8 cellular contexts compared by ENCODE assay signal in genomic region chr10:79445217-79445707, GRCh38. TPM values are rescaled to one million over a fixed set of nuclear protein-coding genes. Genes with fewer than 3 reads are reported as not detected.
DNase-seq lines count a peak whose midpoint lies in the region; ATAC-seq and TF ChIP-seq lines count a peak whose summit lies in the region.

ZCCHC24 (minus strand) TSS chr10:79445624; CDS start chr10:79445440, 184 bp downstream.

- H3K79me2 ChIP-seq in HCT116 (ENCODE audit: insufficient read depth, low read length): no peaks in the 10 kb centered on the region; the same call in 1 of the 2 replicates
- H3K79me2 ChIP-seq in smooth muscle cell (ENCODE audit: low read depth): peaks cover 50% of the 10 kb centered on the region

- no peaks in the 10 kb centered on the region for H3K9me2 ChIP-seq in HCT116 (ENCODE audit: insufficient read depth)

- H3K27ac ChIP-seq in HCT116 (ENCODE audit: low read depth, low read length): peak within 1 kb of the TSS; percentile 50; the same call in 1 of the 2 replicates
- H3K27ac ChIP-seq in smooth muscle cell (ENCODE audit: low read depth): peak within 1 kb of the TSS; percentile 77

- H4K20me1 ChIP-seq in HCT116 (ENCODE audit: insufficient read depth) (no peaks in the 10 kb centered on the region), smooth muscle cell (ENCODE audit: low read depth) (peaks cover 44% of the 10 kb centered on the region)

- TF ChIP-seq CTCF in HCT116 (IDR thresholded peaks at IDR 0.05 in 2 of 3, conservative IDR thresholded peaks at IDR 0.05 in 1 of 3; ENCODE audit: borderline replicate concordance in 1 of 3, insufficient read depth in 1 of 3, low read depth in 2 of 3, low read length in 2 of 3) (no peak), astrocyte of the spinal cord (IDR thresholded peaks at IDR 0.05; ENCODE audit: low read depth, low read length) (peak; percentile 3), smooth muscle cell (IDR thresholded peaks at IDR 0.05; ENCODE audit: borderline replicate concordance, insufficient read depth, poor library complexity, severe bottlenecking) (no peak)

- H3K9ac ChIP-seq in HCT116 (ENCODE audit: low read length) (peak within 1 kb of the TSS; percentile 63), smooth muscle cell (ENCODE audit: low read depth) (peak within 1 kb of the TSS; percentile 65)

- intact Hi-C loops in HCT116 (cut with micrococcal nuclease): loop anchor here (1.0 kb wide), 1 partner anchor 42 kb away; no protein-coding TSS in a partner anchor

- peak within 1 kb of the TSS; percentile 87 for H3K4me3 Mint-ChIP-seq in T-helper 2 cell treated with Interferon-gamma antibody and Interleukin-4, amounts not matched to agents 5 μg/mL and 100 μg/mL, for 36 hours

- peak within 1 kb of the TSS; percentile 91 for H2AFZ ChIP-seq in HCT116 (ENCODE audit: low read depth, low read length, poor library complexity, severe bottlenecking)
- peak within 1 kb of the TSS; percentile 37 for H2AFZ ChIP-seq in smooth muscle cell (ENCODE audit: low read depth)

- H3F3A ChIP-seq in smooth muscle cell (ENCODE audit: low read depth): peaks cover 16% of the 10 kb centered on the region

- H3K4me1 Mint-ChIP-seq in T-helper 2 cell treated with Interferon-gamma antibody and Interleukin-4, amounts not matched to agents 5 μg/mL and 100 μg/mL, for 36 hours (ENCODE audit: low read depth): peaks cover 19% of the 10 kb centered on the region

- H3K27ac Mint-ChIP-seq in T-helper 2 cell treated with Interferon-gamma antibody and Interleukin-4, amounts not matched to agents 5 μg/mL and 100 μg/mL, for 36 hours: peak within 1 kb of the TSS; percentile 73

- peaks cover 41% of the 10 kb centered on the region for H3K27me3 Mint-ChIP-seq in T-helper 2 cell treated with Interferon-gamma antibody and Interleukin-4, amounts not matched to agents 5 μg/mL and 100 μg/mL, for 36 hours (ENCODE audit: low read depth)

- H3K4me2 ChIP-seq in HCT116 (ENCODE audit: low read length) (peak within 1 kb of the TSS; percentile 96), smooth muscle cell (peak within 1 kb of the TSS; percentile 97)

- no peak for TF ChIP-seq RAD21 in HCT116 (IDR thresholded peaks at IDR 0.05; ENCODE audit: low read depth)

- H3K9me3 ChIP-seq in HCT116 (ENCODE audit: control insufficient read depth in 1 of 2, insufficient read depth in 1 of 2, low read depth in 1 of 2, low read length in 2 of 2) (no peaks in the 10 kb centered on the region), MG63 (no peaks in the 10 kb centered on the region), smooth muscle cell (replicated peaks; ENCODE audit: low read depth) (no peaks in the 10 kb centered on the region)

- in situ Hi-C loops in astrocyte of the spinal cord (cut with HindIII; ENCODE audit: low sequenced_read_pairs): no loop called here

- H3K4me3 ChIP-seq in HCT116 (replicated peaks in 1 of 2; ENCODE audit: low read depth in 1 of 2, low read length in 2 of 2) (peak within 1 kb of the TSS; percentile 58 to 68), MG63 (peak within 1 kb of the TSS; percentile 61), astrocyte of the spinal cord (ENCODE audit: low read depth, low read length) (peak within 1 kb of the TSS; percentile 74), smooth muscle cell (peak within 1 kb of the TSS; percentile 72)

- H3K27me3 ChIP-seq in HCT116 (ENCODE audit: insufficient read depth, low read length) (no peaks in the 10 kb centered on the region), MG63 (no peaks in the 10 kb centered on the region), smooth muscle cell (ENCODE audit: low read depth) (no peaks in the 10 kb centered on the region)

- POLR2A ChIA-PET in HCT116 (lab: Charles Lee): interaction anchor here (0.6 to 1.0 kb wide), 3 partner anchors 41 to 79 kb away, joined by 3 read pairs; no protein-coding TSS in a partner anchor

- ATAC-seq in HCT116: peak; percentile 61

- peak; percentile 74 for TF ChIP-seq POLR2A in HCT116 (IDR thresholded peaks at IDR 0.05; ENCODE audit: borderline replicate concordance, extremely low read depth, insufficient read depth, insufficient read length)

- no TSS peak for BruUV-seq in HCT116 (replicated peaks; lab: Mats Ljungman, UMichigan)

- H3K4me1 ChIP-seq in HCT116 (ENCODE audit: control insufficient read depth in 1 of 2, insufficient read depth in 2 of 2, low read length in 2 of 2): peaks cover 17 to 51% of the 10 kb centered on the region in 2 experiments
- peaks cover 33% of the 10 kb centered on the region for H3K4me1 ChIP-seq in smooth muscle cell (ENCODE audit: low read depth)

- no peak for DNase-seq in T-helper 2 cell treated with Interferon-gamma antibody and Interleukin-4, amounts not matched to agents 5 μg/mL and 100 μg/mL, for 36 hours (ENCODE audit: low spot score)
- DNase-seq in T-helper 2 cell: no peak
- DNase-seq in HCT116 (ENCODE audit: low read depth, low spot score): peak; percentile 22
- DNase-seq in MG63: peak; percentile 52
- DNase-seq in astrocyte of the spinal cord (ENCODE audit: low read depth, low spot score): peak; percentile 41
- peak; percentile 78 for DNase-seq in iPS-NIHi11 (ENCODE audit: low spot score)
- DNase-seq in smooth muscle cell (lab: John Stamatoyannopoulos, UW; ENCODE audit: unreplicated experiment): no peak
- DNase-seq in NCI-H187 treated with DMSO at 0.1 percent for 48 hours (lab: John Stamatoyannopoulos, UW): no peak

- no peaks in the 10 kb centered on the region for H3K36me3 Mint-ChIP-seq in T-helper 2 cell treated with Interferon-gamma antibody and Interleukin-4, amounts not matched to agents 5 μg/mL and 100 μg/mL, for 36 hours (ENCODE audit: low read depth)

- WGBS in smooth muscle cell (ENCODE audit: low lambda C conversion rate): 1% methylated on average over 25 of the region's 62 CpGs

- no peaks in the 10 kb centered on the region for H3K9me3 Mint-ChIP-seq in T-helper 2 cell treated with Interferon-gamma antibody and Interleukin-4, amounts not matched to agents 5 μg/mL and 100 μg/mL, for 36 hours

- CTCF ChIA-PET in HCT116 (lab: Charles Lee): interaction anchor here (1.0 to 1.6 kb wide), 2 partner anchors 15 to 23 kb away, joined by 3 to 6 read pairs; no protein-coding TSS in a partner anchor

- no peaks in the 10 kb centered on the region for H3K36me3 ChIP-seq in HCT116 (ENCODE audit: control insufficient read depth in 1 of 2, insufficient read depth in 2 of 2, low read length in 2 of 2)
- peaks cover 10% of the 10 kb centered on the region for H3K36me3 ChIP-seq in MG63
- H3K36me3 ChIP-seq in smooth muscle cell (ENCODE audit: low read depth): no peaks in the 10 kb centered on the region

- RAD21 ChIA-PET in HCT116 (lab: Charles Lee; ENCODE audit: low non-redundant PET in 1 of 2, low total read pairs in 2 of 2, uncharacterized antibody in 2 of 2, unreplicated experiment in 2 of 2): no interaction called here

TF ChIP-seq in HCT116, 20 proteins besides CTCF, POLR2A, EP300 and RAD21:
- TF ChIP-seq EZH2 (IDR thresholded peaks at IDR 0.05) (no peak), CEBPB (IDR thresholded peaks at IDR 0.05; ENCODE audit: low read depth) (no peak), ELF1 (IDR thresholded peaks at IDR 0.05; ENCODE audit: borderline replicate concordance, low read depth) (no peak), SRF (IDR thresholded peaks at IDR 0.05; ENCODE audit: low read depth) (no peak), SP1 (IDR thresholded peaks at IDR 0.05; ENCODE audit: low read depth) (no peak), POLR2AphosphoS5 (IDR thresholded peaks at IDR 0.05; ENCODE audit: low read depth, low read length) (peak; percentile 70), MAX (IDR thresholded peaks at IDR 0.05) (peak; percentile 54), ZFX (IDR thresholded peaks at IDR 0.05) (no peak), EZH2phosphoT487 (IDR thresholded peaks at IDR 0.05; ENCODE audit: borderline replicate concordance) (no peak), ATF3 (IDR thresholded peaks at IDR 0.05) (no peak), CBX3 (IDR thresholded peaks at IDR 0.05; ENCODE audit: low read depth) (no peak), SIN3A (IDR thresholded peaks at IDR 0.05; ENCODE audit: low read depth) (no peak), YY1 (IDR thresholded peaks at IDR 0.05; ENCODE audit: extremely low read depth, insufficient replicate concordance, low read depth, low read length) (no peak)

RNA-seq across cellular contexts. Expression of gene ZCCHC24, which starts in this region (rescaled TPM):
- total RNA-seq in HCT116 (2021; ENCODE audit: unreplicated experiment): 7.0 TPM
- 2.8 and 3.1 TPM in 2 replicates for polyA plus RNA-seq in HCT116 (2012)
- total RNA-seq in MG63 (2014; rRNA removed; shearing (Covaris generic); ENCODE audit: low replicate concordance): 17.8 and 20.5 TPM in 2 replicates
- 21.9 and 28.0 TPM in 2 replicates for total RNA-seq in smooth muscle cell
- 30.6 and 52.1 TPM in 2 replicates for polyA plus RNA-seq in smooth muscle cell

Comparison
In these comparisons a context has a peak if more than half of its experiments do, and no peak if none do; other contexts are left out.
1. DNase-seq: peak in HCT116 (single experiment), MG63 (single experiment), astrocyte of the spinal cord (single experiment) and iPS-NIHi11 (single experiment); none in T-helper 2 cell treated with Interferon-gamma antibody and Interleukin-4, amounts not matched to agents 5 μg/mL and 100 μg/mL, for 36 hours (single experiment), T-helper 2 cell (0 of 5), smooth muscle cell (single experiment) and NCI-H187 treated with DMSO at 0.1 percent for 48 hours (single experiment).
2. Peak in every context shown above with its lines, with median percentiles within 50 percentile points of each other: H3K4me3 ChIP-seq.